Comparison of ENCODE assay signal across 11 cellular contexts in the genomic region with DNA sequence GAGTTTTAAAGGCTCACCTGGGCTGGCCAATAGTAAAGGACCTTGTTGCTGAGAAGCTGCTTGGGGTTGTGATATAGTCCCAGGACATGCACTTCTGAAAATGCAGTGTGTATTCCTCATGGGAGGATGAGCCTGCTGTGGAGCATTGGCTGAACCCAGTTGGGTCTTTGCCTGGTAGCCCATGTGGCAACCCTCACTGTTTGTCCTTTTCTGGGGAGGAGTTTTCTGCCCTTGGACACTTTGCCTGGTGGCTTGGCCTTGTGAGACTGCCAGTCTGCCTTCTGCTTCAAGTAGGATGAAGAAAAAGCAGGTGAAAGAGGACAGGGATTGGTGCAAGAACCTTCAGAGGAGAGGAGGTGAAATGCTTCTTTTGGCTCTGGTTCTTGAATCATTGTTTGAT. TPM values are rescaled to one million over a fixed set of nuclear protein-coding genes. Genes with fewer than 3 reads are reported as not detected.
DNase-seq lines count a peak whose midpoint lies in the region; ATAC-seq and TF ChIP-seq lines count a peak whose summit lies in the region.
"Had no signal": no experiment of that assay in that cellular context is flagged by ENCODE, and none has a peak within 500 bp of the region (broad histone marks: within the 10 kb centered on the region; RNA-seq: fewer than 3 reads in every experiment).

No MANE protein-coding gene starts in this region.

- peaks cover 56 to 65% of the 10 kb centered on the region in 2 donors for H3K4me1 Mint-ChIP-seq in natural killer cell treated with Interleukin-12 subunit alpha and Interleukin-12 subunit beta and Interleukin-15 and Interleukin-18, amount 100 ng/mL, for 72 hours (ENCODE audit: low read depth in 2 of 2)
- peaks cover 71 to 75% of the 10 kb centered on the region in 2 donors for H3K4me1 Mint-ChIP-seq in natural killer cell
- peaks cover 54% of the 10 kb centered on the region for H3K4me1 Mint-ChIP-seq in activated T-helper 17 cell treated with anti-CD3 and anti-CD28 coated beads, Interleukin-2, amount 50 U/mL, for 72 hours
- H3K4me1 Mint-ChIP-seq in type B pancreatic cell (ENCODE audit: unreplicated experiment) = peaks cover 67% of the 10 kb centered on the region

- H3K27me3 Mint-ChIP-seq in natural killer cell treated with Interleukin-12 subunit alpha and Interleukin-12 subunit beta and Interleukin-15 and Interleukin-18, amount 100 ng/mL, for 72 hours = no peaks in the 10 kb centered on the region
- H3K27me3 Mint-ChIP-seq in natural killer cell (ENCODE audit: low read depth in 2 of 2) (no peaks in the 10 kb centered on the region), type B pancreatic cell (no peaks in the 10 kb centered on the region)
- H3K27me3 Mint-ChIP-seq in activated T-helper 17 cell treated with anti-CD3 and anti-CD28 coated beads, Interleukin-2, amount 50 U/mL, for 72 hours = no peaks in the 10 kb centered on the region

- peak overlapping the region; percentile 93 for H3K4me3 Mint-ChIP-seq in natural killer cell treated with Interleukin-12 subunit alpha and Interleukin-12 subunit beta and Interleukin-15 and Interleukin-18, amount 100 ng/mL, for 72 hours
- H3K4me3 Mint-ChIP-seq in natural killer cell (no peak overlapping the region), type B pancreatic cell (peak overlapping the region; percentile 63)
- H3K4me3 Mint-ChIP-seq in activated T-helper 17 cell treated with anti-CD3 and anti-CD28 coated beads, Interleukin-2, amount 50 U/mL, for 72 hours = peak overlapping the region; percentile 78

- no peaks in the 10 kb centered on the region for H3K9me3 Mint-ChIP-seq in natural killer cell treated with Interleukin-12 subunit alpha and Interleukin-12 subunit beta and Interleukin-15 and Interleukin-18, amount 100 ng/mL, for 72 hours
- H3K9me3 Mint-ChIP-seq in natural killer cell (no peaks in the 10 kb centered on the region), type B pancreatic cell (no peaks in the 10 kb centered on the region)
- H3K9me3 Mint-ChIP-seq in activated T-helper 17 cell treated with anti-CD3 and anti-CD28 coated beads, Interleukin-2, amount 50 U/mL, for 72 hours = no peaks in the 10 kb centered on the region

- H3K27ac Mint-ChIP-seq in natural killer cell treated with Interleukin-12 subunit alpha and Interleukin-12 subunit beta and Interleukin-15 and Interleukin-18, amount 100 ng/mL, for 72 hours = peak overlapping the region in 1 of 2 donors; percentile 61
- H3K27ac Mint-ChIP-seq in natural killer cell (peak overlapping the region in 1 of 2 donors; percentile 69), type B pancreatic cell (no peak overlapping the region)
- no peak overlapping the region for H3K27ac Mint-ChIP-seq in activated T-helper 17 cell treated with anti-CD3 and anti-CD28 coated beads, Interleukin-2, amount 50 U/mL, for 72 hours

- H3K36me3 Mint-ChIP-seq in natural killer cell treated with Interleukin-12 subunit alpha and Interleukin-12 subunit beta and Interleukin-15 and Interleukin-18, amount 100 ng/mL, for 72 hours = no peaks in the 10 kb centered on the region
- H3K36me3 Mint-ChIP-seq in natural killer cell (no peaks in the 10 kb centered on the region), type B pancreatic cell (peaks cover 4% of the 10 kb centered on the region)
- peaks cover 50% of the 10 kb centered on the region for H3K36me3 Mint-ChIP-seq in activated T-helper 17 cell treated with anti-CD3 and anti-CD28 coated beads, Interleukin-2, amount 50 U/mL, for 72 hours (ENCODE audit: low read depth)

- intact Hi-C loops in natural killer cell (cut with micrococcal nuclease) = no loop called here

- TF ChIP-seq CTCF in natural killer cell (IDR thresholded peaks at IDR 0.05) = no peak
- TF ChIP-seq CTCF in type B pancreatic cell (conservative IDR thresholded peaks at IDR 0.05) = no peak

- no peak for ATAC-seq in natural killer cell treated with Interleukin-12 subunit alpha and Interleukin-12 subunit beta and Interleukin-15 and Interleukin-18, amount 100 ng/mL, for 72 hours
- ATAC-seq in natural killer cell (no peak), left lobe of liver (peak; percentile 29), GM18861 (IDR thresholded peaks at IDR 0.05; ENCODE audit: unreplicated experiment) (no peak), HG03045 (IDR thresholded peaks at IDR 0.05; ENCODE audit: unreplicated experiment) (no peak)
- ATAC-seq in activated T-helper 17 cell treated with anti-CD3 and anti-CD28 coated beads, Interleukin-2, amount 50 U/mL, for 72 hours (replicated peaks) = no peak
- ATAC-seq: heart left ventricle had no signal

- no peak for DNase-seq in natural killer cell treated with Interleukin-12 subunit alpha and Interleukin-12 subunit beta and Interleukin-15 and Interleukin-18, amount 100 ng/mL, for 72 hours (ENCODE audit: low spot score)
- DNase-seq in natural killer cell = no peak
- peak; percentile 73 for DNase-seq in left lobe of liver (ENCODE audit: low spot score)
- peak; percentile 32 for DNase-seq in type B pancreatic cell (ENCODE audit: extremely low spot score, unreplicated experiment)
- DNase-seq in HCEC 1CT = no peak
- DNase-seq: AML-193, heart left ventricle, NCI-H226 had no signal

RNA-seq across cellular contexts. Expression of a gene that starts 4.0 kb away (rescaled TPM):
- total RNA-seq in natural killer cell treated with Interleukin-12 subunit alpha and Interleukin-12 subunit beta and Interleukin-15 and Interleukin-18, amount 100 ng/mL, for 72 hours = 10 to 100 TPM; 37.8 to 69.9 TPM
- 10 to 100 TPM; 36.0 to 65.6 (median 44.9) TPM for total RNA-seq in natural killer cell
- 10 to 100 TPM; 39.0 to 52.4 TPM for total RNA-seq in activated T-helper 17 cell treated with anti-CD3 and anti-CD28 coated beads, Interleukin-2, amount 50 U/mL, for 72 hours
- 14.3 TPM for total RNA-seq in left lobe of liver
- 21.7 and 34.1 TPM in 2 replicates for total RNA-seq in type B pancreatic cell (ENCODE audit: low replicate concordance)

Comparison
In these comparisons a context has a peak if more than half of its experiments do, and no peak if none do; other contexts are left out.
1. DNase-seq: peak in left lobe of liver (single experiment) and type B pancreatic cell (single experiment); none in natural killer cell treated with Interleukin-12 subunit alpha and Interleukin-12 subunit beta and Interleukin-15 and Interleukin-18, amount 100 ng/mL, for 72 hours (single experiment), natural killer cell (single experiment) and HCEC 1CT (single experiment).